In the genomic region with DNA sequence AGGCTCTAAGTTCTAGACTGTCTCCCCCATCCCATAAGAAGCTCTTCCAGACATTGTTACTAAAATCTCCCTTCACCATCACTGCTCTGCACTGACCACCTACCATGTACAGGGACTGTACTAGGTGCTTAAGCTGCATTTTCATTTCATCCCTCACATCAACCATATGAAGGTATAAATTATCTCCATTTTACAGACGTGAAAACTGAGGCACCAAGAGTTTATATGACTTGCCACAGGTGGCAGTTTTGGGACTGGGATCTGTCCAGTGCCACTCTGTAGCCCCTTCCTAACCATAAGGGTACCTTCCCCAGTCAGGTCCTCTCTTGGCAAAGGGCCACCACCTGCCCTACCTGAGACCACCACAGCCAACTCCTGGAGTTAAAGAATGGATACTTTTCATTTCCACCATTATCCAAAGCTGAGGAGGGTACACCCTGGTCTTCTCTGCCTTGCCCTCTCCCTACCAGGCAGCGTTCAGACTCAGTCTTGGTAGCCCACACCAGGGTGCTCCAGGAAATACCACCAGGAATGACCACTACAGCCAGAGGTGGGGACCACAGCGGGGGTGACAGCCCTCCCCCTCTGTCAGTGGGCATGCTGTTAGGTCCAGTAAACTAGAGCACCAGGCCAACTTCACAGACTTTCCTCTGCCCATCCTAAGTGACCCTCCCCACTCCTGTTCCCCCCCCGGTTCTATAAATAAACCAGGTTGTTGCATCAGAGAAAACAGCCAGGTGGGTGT, we compare ENCODE assay signal across 1 cellular context.
TF ChIP-seq lines count a peak whose summit lies in the region.

No MANE protein-coding gene starts in this region.

TF ChIP-seq in GM23338, 12 proteins besides CTCF, POLR2A, EP300 and RAD21 (continued from another document):
- TF ChIP-seq, protein P1, sequence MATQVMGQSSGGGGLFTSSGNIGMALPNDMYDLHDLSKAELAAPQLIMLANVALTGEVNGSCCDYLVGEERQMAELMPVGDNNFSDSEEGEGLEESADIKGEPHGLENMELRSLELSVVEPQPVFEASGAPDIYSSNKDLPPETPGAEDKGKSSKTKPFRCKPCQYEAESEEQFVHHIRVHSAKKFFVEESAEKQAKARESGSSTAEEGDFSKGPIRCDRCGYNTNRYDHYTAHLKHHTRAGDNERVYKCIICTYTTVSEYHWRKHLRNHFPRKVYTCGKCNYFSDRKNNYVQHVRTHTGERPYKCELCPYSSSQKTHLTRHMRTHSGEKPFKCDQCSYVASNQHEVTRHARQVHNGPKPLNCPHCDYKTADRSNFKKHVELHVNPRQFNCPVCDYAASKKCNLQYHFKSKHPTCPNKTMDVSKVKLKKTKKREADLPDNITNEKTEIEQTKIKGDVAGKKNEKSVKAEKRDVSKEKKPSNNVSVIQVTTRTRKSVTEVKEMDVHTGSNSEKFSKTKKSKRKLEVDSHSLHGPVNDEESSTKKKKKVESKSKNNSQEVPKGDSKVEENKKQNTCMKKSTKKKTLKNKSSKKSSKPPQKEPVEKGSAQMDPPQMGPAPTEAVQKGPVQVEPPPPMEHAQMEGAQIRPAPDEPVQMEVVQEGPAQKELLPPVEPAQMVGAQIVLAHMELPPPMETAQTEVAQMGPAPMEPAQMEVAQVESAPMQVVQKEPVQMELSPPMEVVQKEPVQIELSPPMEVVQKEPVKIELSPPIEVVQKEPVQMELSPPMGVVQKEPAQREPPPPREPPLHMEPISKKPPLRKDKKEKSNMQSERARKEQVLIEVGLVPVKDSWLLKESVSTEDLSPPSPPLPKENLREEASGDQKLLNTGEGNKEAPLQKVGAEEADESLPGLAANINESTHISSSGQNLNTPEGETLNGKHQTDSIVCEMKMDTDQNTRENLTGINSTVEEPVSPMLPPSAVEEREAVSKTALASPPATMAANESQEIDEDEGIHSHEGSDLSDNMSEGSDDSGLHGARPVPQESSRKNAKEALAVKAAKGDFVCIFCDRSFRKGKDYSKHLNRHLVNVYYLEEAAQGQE (IDR thresholded peaks at IDR 0.05; ENCODE audit: unreplicated experiment) = no peak
- no peak for TF ChIP-seq CREB1 (CRISPR knock-in tag; IDR thresholded peaks at IDR 0.05; ENCODE audit: low read depth)
- TF ChIP-seq JUNB (IDR thresholded peaks at IDR 0.05; ENCODE audit: unreplicated experiment) = no peak
